In genomic region chr14:35931346-35931745, GRCh38 we compare ENCODE assay signal across 8 cellular contexts.
"Had no signal": no experiment of that assay in that cellular context is flagged by ENCODE, and none has a peak within 500 bp of the region (broad histone marks: within the 10 kb centered on the region; RNA-seq: fewer than 3 reads in every experiment).

No MANE protein-coding gene starts in this region.

- H3K9ac ChIP-seq: KMS-11 had no signal

- DNase-seq: H9, HCEC 1CT, KBM-7 had no signal

- H3K4me1 Mint-ChIP-seq: H9 had no signal

- H3K9me3 Mint-ChIP-seq: GM23338, H9 had no signal

- H3K4me2 ChIP-seq: GM23338 had no signal

- H2AFZ ChIP-seq: GM23338 had no signal

- ATAC-seq: GM23338 had no signal

- H3K4me3 ChIP-seq: GM23338 had no signal

- FAIRE-seq: H1, H54, HTR-8/SVneo had no signal

- H3K4me3 Mint-ChIP-seq: GM23338, H9 had no signal

- H3K27ac Mint-ChIP-seq: GM23338, H9 had no signal
